8 cellular contexts compared by ENCODE assay signal in genomic region chr3:49787182-49787464, GRCh38. TPM values are rescaled to one million over a fixed set of nuclear protein-coding genes. Genes with fewer than 3 reads are reported as not detected.
A peak's percentile ranks its signal among the peaks of the same experiment; 100 is the strongest.
DNase-seq lines count a peak whose midpoint lies in the region; ATAC-seq and TF ChIP-seq lines count a peak whose summit lies in the region.

No MANE protein-coding gene starts in this region.

- peak overlapping the region; percentile 95 for H3K27ac Mint-ChIP-seq in T-helper 1 cell treated with Interleukin-12 subunit alpha and Interleukin-12 subunit beta and Interleukin-4 antibody, amounts not matched to agents 30 μg/mL and 1 μg/mL, for 36 hours
- H3K27ac Mint-ChIP-seq in activated naive CD4-positive, alpha-beta T cell treated with anti-CD3 and anti-CD28 coated beads, Interleukin-2, amount 50 U/mL, for 72 hours = peak overlapping the region; percentile 96

- H3K36me3 Mint-ChIP-seq in T-helper 1 cell treated with Interleukin-12 subunit alpha and Interleukin-12 subunit beta and Interleukin-4 antibody, amounts not matched to agents 30 μg/mL and 1 μg/mL, for 36 hours (ENCODE audit: low read depth) = peaks cover 11% of the 10 kb centered on the region
- H3K36me3 Mint-ChIP-seq in activated naive CD4-positive, alpha-beta T cell treated with anti-CD3 and anti-CD28 coated beads, Interleukin-2, amount 50 U/mL, for 72 hours = peaks cover 6 to 7% of the 10 kb centered on the region in 2 donors

- peaks cover 19% of the 10 kb centered on the region for H3K4me1 Mint-ChIP-seq in T-helper 1 cell treated with Interleukin-12 subunit alpha and Interleukin-12 subunit beta and Interleukin-4 antibody, amounts not matched to agents 30 μg/mL and 1 μg/mL, for 36 hours (ENCODE audit: low read depth)

- H3K4me3 ChIP-seq in left lung = peak overlapping the region in 1 of 2 donors; percentile 70

- DNase-seq in T-helper 1 cell (no peak), left lung (no peak), substantia nigra (lab: John Stamatoyannopoulos, UW) (no peak), H4 (ENCODE audit: low spot score) (no peak), kidney glomerular epithelial cell (lab: John Stamatoyannopoulos, UW) (no peak), NCI-H1105 treated with DMSO at 0.1 percent for 48 hours (lab: John Stamatoyannopoulos, UW) (no peak)
- no peak for DNase-seq in activated naive CD4-positive, alpha-beta T cell treated with anti-CD3 and anti-CD28 coated beads, Interleukin-2, amount 50 U/mL, for 72 hours (ENCODE audit: low spot score in 2 of 2)

- peak overlapping the region; percentile 91 to 95 for H3K27ac ChIP-seq in left lung
- peak overlapping the region; percentile 95 for H3K27ac ChIP-seq in substantia nigra (ENCODE audit: low read depth, low read length, poor library complexity, severe bottlenecking)

- H3K4me3 Mint-ChIP-seq in T-helper 1 cell treated with Interleukin-12 subunit alpha and Interleukin-12 subunit beta and Interleukin-4 antibody, amounts not matched to agents 30 μg/mL and 1 μg/mL, for 36 hours = peak overlapping the region; percentile 88

- no peaks in the 10 kb centered on the region for H3K9me3 ChIP-seq in left lung

- peaks cover 4% of the 10 kb centered on the region for H3K27me3 Mint-ChIP-seq in T-helper 1 cell treated with Interleukin-12 subunit alpha and Interleukin-12 subunit beta and Interleukin-4 antibody, amounts not matched to agents 30 μg/mL and 1 μg/mL, for 36 hours (ENCODE audit: low read depth)

- H3K9me3 Mint-ChIP-seq in T-helper 1 cell treated with Interleukin-12 subunit alpha and Interleukin-12 subunit beta and Interleukin-4 antibody, amounts not matched to agents 30 μg/mL and 1 μg/mL, for 36 hours = no peaks in the 10 kb centered on the region
- H3K9me3 Mint-ChIP-seq in activated naive CD4-positive, alpha-beta T cell treated with anti-CD3 and anti-CD28 coated beads, Interleukin-2, amount 50 U/mL, for 72 hours = no peaks in the 10 kb centered on the region

- peaks cover 0 to 17% of the 10 kb centered on the region in 2 donors for H3K36me3 ChIP-seq in left lung

- no peak for ATAC-seq in activated naive CD4-positive, alpha-beta T cell treated with anti-CD3 and anti-CD28 coated beads, Interleukin-2, amount 50 U/mL, for 72 hours
- ATAC-seq in left lung = no peak

- intact Hi-C loops in left lung (cut with DNase I) = no loop called here

- no peaks in the 10 kb centered on the region for H3K27me3 ChIP-seq in left lung

- H3K4me1 ChIP-seq in left lung = peaks cover 10 to 35% of the 10 kb centered on the region in 2 donors

- no peak for TF ChIP-seq CTCF in left lung (IDR thresholded peaks at IDR 0.05)

RNA-seq across cellular contexts. Expression of gene IP6K1, which starts 0.8 kb away (rescaled TPM):
- total RNA-seq in activated naive CD4-positive, alpha-beta T cell treated with anti-CD3 and anti-CD28 coated beads, Interleukin-2, amount 50 U/mL, for 72 hours = 10 to 100 TPM; 26.2 to 26.9 TPM
- 10 to 100 TPM; 42.1 to 42.7 TPM for total RNA-seq in left lung
- 13.0 and 18.0 TPM in 2 replicates for total RNA-seq in H4 (2014; rRNA removed; shearing (Covaris generic))

RNA-seq across cellular contexts. Expression of gene CDHR4, which starts 12.6 kb away (rescaled TPM):
- under 1 TPM; 0.25 to 0.32 TPM for total RNA-seq in activated naive CD4-positive, alpha-beta T cell treated with anti-CD3 and anti-CD28 coated beads, Interleukin-2, amount 50 U/mL, for 72 hours
- 1 to 10 TPM in 1 of 2 donors, under 1 TPM in 1; 0.20 to 6.1 TPM for total RNA-seq in left lung
- not detected in 2 replicates for total RNA-seq in H4 (2014; rRNA removed; shearing (Covaris generic))

RNA-seq across cellular contexts. Expression of gene INKA1, which starts 15.9 kb away (rescaled TPM):
- under 1 TPM; 0.30 to 0.49 TPM for total RNA-seq in activated naive CD4-positive, alpha-beta T cell treated with anti-CD3 and anti-CD28 coated beads, Interleukin-2, amount 50 U/mL, for 72 hours
- 1 to 10 TPM; 3.7 to 6.3 TPM for total RNA-seq in left lung
- total RNA-seq in H4 (2014; rRNA removed; shearing (Covaris generic)) = 0.68 and 2.1 TPM in 2 replicates

RNA-seq across cellular contexts. Expression of gene UBA7, which starts 26.6 kb away (rescaled TPM):
- total RNA-seq in activated naive CD4-positive, alpha-beta T cell treated with anti-CD3 and anti-CD28 coated beads, Interleukin-2, amount 50 U/mL, for 72 hours = 100 to 1,000 TPM; 101 to 133 TPM
- total RNA-seq in left lung = 100 to 1,000 TPM in 1 of 2 donors, 10 to 100 TPM in 1; 97.4 to 121 TPM
- 10.4 and 13.2 TPM in 2 replicates for total RNA-seq in H4 (2014; rRNA removed; shearing (Covaris generic))
